29 cellular contexts compared by ENCODE assay signal in the genomic region with DNA sequence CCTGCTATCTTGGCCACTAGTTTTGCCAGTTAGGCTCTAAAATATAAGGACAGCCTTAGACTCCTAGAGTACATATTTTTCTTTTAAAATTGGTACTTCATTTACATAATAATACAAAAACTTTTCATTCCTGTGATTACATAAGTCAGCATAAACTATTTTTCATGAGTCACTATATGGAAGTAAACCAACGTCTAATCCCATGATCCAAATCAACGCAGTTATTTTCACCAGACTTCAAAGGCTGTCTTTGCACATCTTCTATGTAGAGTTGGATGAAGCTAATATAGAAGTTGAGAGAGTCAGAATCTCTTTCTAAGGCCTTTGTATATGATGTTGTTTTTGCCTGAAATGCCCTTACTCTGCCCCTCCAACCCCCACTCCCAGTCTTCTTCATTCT.
"Had no signal": no experiment of that assay in that cellular context is flagged by ENCODE, and none has a peak within 500 bp of the region (broad histone marks: within the 10 kb centered on the region; RNA-seq: fewer than 3 reads in every experiment).

No MANE protein-coding gene starts in this region.

- H3K4me3 ChIP-seq: body of pancreas, cardiac muscle cell, coronary artery, dorsolateral prefrontal cortex, esophagus muscularis mucosa, gastroesophageal sphincter, heart right ventricle had no signal

- H3K36me3 ChIP-seq: cardiac muscle cell, esophagus muscularis mucosa, gastroesophageal sphincter, heart right ventricle, WERI-Rb-1 had no signal

- H3K4me1 ChIP-seq: body of pancreas had no signal

- H3K27ac ChIP-seq: body of pancreas, cardiac muscle cell, coronary artery, dorsolateral prefrontal cortex, esophagus muscularis mucosa, foreskin keratinocyte, gastroesophageal sphincter, heart right ventricle, WERI-Rb-1 had no signal

- H3K9me3 ChIP-seq: body of pancreas had no signal

- H3K27me3 ChIP-seq: body of pancreas, dorsolateral prefrontal cortex, esophagus muscularis mucosa, foreskin keratinocyte, gastroesophageal sphincter, heart right ventricle had no signal

- DNase-seq: activated B cell treated with CpG ODN at 0.5 μM for 24 hours; activated CD4-positive, alpha-beta T cell treated with anti-CD3 and anti-CD28 coated beads for 48 hours; activated CD4-positive, alpha-beta T cell treated with anti-CD3 and anti-CD28 coated beads, Interleukin-2, amount 50 U/mL, for 1 hour; activated CD4-positive, alpha-beta T cell treated with anti-CD3 and anti-CD28 coated beads, Interleukin-2, amount 50 U/mL, for 48 hours; activated CD8-positive, alpha-beta memory T cell treated with anti-CD3 and anti-CD28 coated beads for 24 hours; activated CD8-positive, alpha-beta T cell treated with anti-CD3 and anti-CD28 coated beads for 36 hours; activated effector memory CD4-positive, alpha-beta T cell treated with Interleukin-2 at 50 U/mL for 16 hours; activated gamma-delta T cell treated with Interleukin-2 at 50 U/mL for 16 hours; activated naive CD4-positive, alpha-beta T cell treated with anti-CD3 and anti-CD28 coated beads, Interleukin-2, amount 50 U/mL, for 16 hours; activated naive CD4-positive, alpha-beta T cell treated with Interleukin-2 at 50 U/mL for 16 hours; activated T-cell treated with anti-CD3 and anti-CD28 coated beads, Interleukin-2, amount 50 U/mL, for 4 hours; amygdala; aorta; body of pancreas; central memory CD4-positive, alpha-beta T cell; cerebellar nuclear complex; dorsolateral prefrontal cortex; effector memory CD4-positive, alpha-beta T cell; endodermal cell; heart right ventricle; T-helper 17 cell; T1000; WERI-Rb-1 had no signal

- ATAC-seq: activated CD4-positive, CD25-positive, alpha-beta regulatory T cell treated with anti-CD3 and anti-CD28 coated beads, Interleukin-2, amount 50 U/mL, for 24 hours; gastroesophageal sphincter had no signal
